Comparison of ENCODE assay signal across 20 cellular contexts in the genomic region with DNA sequence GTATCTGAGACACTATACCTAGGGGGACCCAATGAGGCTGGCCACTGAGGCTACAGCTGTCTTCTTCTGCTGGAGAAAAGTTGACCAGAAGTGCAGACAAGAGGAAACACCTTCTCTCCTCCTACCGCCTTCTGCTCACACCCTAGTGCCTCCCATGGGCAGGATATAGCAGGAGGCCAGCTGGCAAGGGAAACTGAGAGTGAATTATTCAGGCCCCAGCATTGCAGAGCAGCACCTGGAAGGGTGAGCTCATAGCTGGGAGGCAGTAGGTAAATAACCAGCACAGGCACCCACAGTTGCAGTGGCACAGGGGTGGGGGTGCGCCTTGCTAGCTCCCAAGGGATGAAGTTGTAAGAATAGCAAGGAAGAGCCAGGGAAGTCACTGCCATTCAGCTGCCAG.
DNase-seq lines count a peak whose midpoint lies in the region; ATAC-seq lines count a peak whose summit lies in the region.
"Had no signal": no experiment of that assay in that cellular context is flagged by ENCODE, and none has a peak within 500 bp of the region (broad histone marks: within the 10 kb centered on the region; RNA-seq: fewer than 3 reads in every experiment).

No MANE protein-coding gene starts in this region.

- H3K9me3 Mint-ChIP-seq in stimulated activated naive CD8-positive, alpha-beta T cell treated with anti-CD3 and anti-CD28 coated beads, Interleukin-15, amount 100 ng/mL, for 72 hours: no peaks in the 10 kb centered on the region

- no peak overlapping the region for H3K4me3 Mint-ChIP-seq in stimulated activated naive CD8-positive, alpha-beta T cell treated with anti-CD3 and anti-CD28 coated beads, Interleukin-15, amount 100 ng/mL, for 72 hours

- in situ Hi-C loops in HAP-1 (cut with MboI; ENCODE audit: low sequenced_read_pairs): no loop called here

- ATAC-seq in stimulated activated naive CD8-positive, alpha-beta T cell treated with anti-CD3 and anti-CD28 coated beads, Interleukin-15, Interleukin-2, amounts not matched to agents 100 U/mL and 50 U/mL, for 24 hours: peak; percentile 28
- no peak for ATAC-seq in stimulated activated naive CD8-positive, alpha-beta T cell treated with anti-CD3 and anti-CD28 coated beads, Interleukin-15, amount 100 ng/mL, for 72 hours
- peak; percentile 66 for ATAC-seq in esophagus mucosa
- ATAC-seq in GM21390 (IDR thresholded peaks at IDR 0.05; ENCODE audit: unreplicated experiment): no peak

- no peak overlapping the region for H3K4me3 ChIP-seq in HAP-1
- H3K4me3 ChIP-seq: MG63, SK-N-MC had no signal

- no peaks in the 10 kb centered on the region for H3K27me3 ChIP-seq in HAP-1 (ENCODE audit: low read depth)
- H3K27me3 ChIP-seq: BE2C, MG63 had no signal

- peak overlapping the region in 1 of 2 donors; percentile 54 for H3K27ac Mint-ChIP-seq in stimulated activated naive CD8-positive, alpha-beta T cell treated with anti-CD3 and anti-CD28 coated beads, Interleukin-15, amount 100 ng/mL, for 72 hours

- no peaks in the 10 kb centered on the region for H3K4me1 ChIP-seq in HAP-1

- no peaks in the 10 kb centered on the region for H3K4me1 Mint-ChIP-seq in stimulated activated naive CD8-positive, alpha-beta T cell treated with anti-CD3 and anti-CD28 coated beads, Interleukin-15, amount 100 ng/mL, for 72 hours

- peaks cover 13% of the 10 kb centered on the region for H3K27me3 Mint-ChIP-seq in stimulated activated naive CD8-positive, alpha-beta T cell treated with anti-CD3 and anti-CD28 coated beads, Interleukin-15, amount 100 ng/mL, for 72 hours

- no peak for DNase-seq in stimulated activated naive CD8-positive, alpha-beta T cell treated with anti-CD3 and anti-CD28 coated beads, Interleukin-15, Interleukin-2, amounts not matched to agents 100 U/mL and 50 U/mL, for 24 hours
- no peak for DNase-seq in stimulated activated naive CD8-positive, alpha-beta T cell treated with anti-CD3 and anti-CD28 coated beads, Interleukin-15, amount 100 ng/mL, for 72 hours
- DNase-seq in RPMI8226 (peak; percentile 88), iPS-NIHi7 (ENCODE audit: extremely low spot score) (no peak), HAP-1 (ENCODE audit: low spot score in 2 of 2) (no peak)
- DNase-seq: BE2C, COR-L47, DMS 273 treated with DMSO at 0.1 percent for 48 hours, EL, GF-D8, Kasumi-1, NCI-H1417 treated with DMSO at 0.1 percent for 48 hours, NCI-H187, NCI-H446, SHP77 treated with DMSO at 0.1 percent for 48 hours, SW 1271 had no signal

- no peaks in the 10 kb centered on the region for H3K9me3 ChIP-seq in HAP-1
- H3K9me3 ChIP-seq: BE2C, MG63 had no signal

- no peaks in the 10 kb centered on the region for H3K36me3 ChIP-seq in HAP-1 (replicated peaks)
- H3K36me3 ChIP-seq: BE2C, MG63 had no signal

Comparison
In these comparisons a context has a peak if more than half of its experiments do, and no peak if none do; other contexts are left out.
1. ATAC-seq: peak in stimulated activated naive CD8-positive, alpha-beta T cell treated with anti-CD3 and anti-CD28 coated beads, Interleukin-15, Interleukin-2, amounts not matched to agents 100 U/mL and 50 U/mL, for 24 hours (single experiment) and esophagus mucosa (single experiment); none in stimulated activated naive CD8-positive, alpha-beta T cell treated with anti-CD3 and anti-CD28 coated beads, Interleukin-15, amount 100 ng/mL, for 72 hours (single experiment) and GM21390 (single experiment).